In the genomic region with DNA sequence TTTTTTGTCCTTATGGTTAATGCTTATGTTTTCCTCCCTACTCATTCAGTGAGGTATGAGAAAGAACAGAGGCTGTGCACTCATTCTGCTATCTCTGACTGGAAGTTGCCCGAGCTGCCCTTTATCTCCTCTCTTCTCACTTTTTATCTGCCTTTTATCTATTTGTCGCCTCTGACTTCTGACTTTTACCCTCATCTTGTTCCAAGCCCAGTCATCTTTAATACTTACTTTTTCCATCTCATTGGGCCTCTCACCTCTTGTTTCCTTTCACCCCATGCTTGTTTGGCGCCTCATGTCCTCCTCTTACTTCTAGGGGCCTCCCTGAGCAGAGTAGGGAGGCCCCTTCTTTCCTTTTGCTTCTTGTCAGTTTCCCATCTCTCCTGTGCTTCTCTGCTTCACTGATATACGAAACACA, we compare ENCODE assay signal across 14 cellular contexts. TPM values are rescaled to one million over a fixed set of nuclear protein-coding genes. Genes with fewer than 3 reads are reported as not detected.
DNase-seq lines count a peak whose midpoint lies in the region; ATAC-seq and TF ChIP-seq lines count a peak whose summit lies in the region.
"Had no signal": no experiment of that assay in that cellular context is flagged by ENCODE, and none has a peak within 500 bp of the region (broad histone marks: within the 10 kb centered on the region; RNA-seq: fewer than 3 reads in every experiment).

No MANE protein-coding gene starts in this region.

- POLR2A ChIA-PET in WTC11 (lab: Charles Lee) = no interaction called here

- DNase-seq in activated naive CD4-positive, alpha-beta T cell treated with anti-CD3 and anti-CD28 coated beads for 36 hours = peak; percentile 77
- DNase-seq in activated naive CD4-positive, alpha-beta T cell treated with anti-CD3 and anti-CD28 coated beads, Interleukin-2, amount 10 ng/mL, durations not matched to agents 7 days and 5 days = no peak
- DNase-seq in WTC11 (ENCODE audit: low spot score) = no peak
- no peak for DNase-seq in left lobe of liver (ENCODE audit: low spot score)
- DNase-seq in Kasumi-1 (lab: John Stamatoyannopoulos, UW) = no peak
- DNase-seq: body of pancreas; GM23248; NCI-H2171; NK-92 treated with Interleukin-12 subunit alpha and Interleukin-12 subunit beta, amount 100 ng/mL, for 24 hours; SIG-M5; stimulated activated naive CD4-positive, alpha-beta T cell treated with Interleukin-2 at 50 U/mL for 16 hours had no signal

- no peaks in the 10 kb centered on the region for H3K9me3 Mint-ChIP-seq in activated naive CD4-positive, alpha-beta T cell treated with anti-CD3 and anti-CD28 coated beads for 36 hours
- H3K9me3 Mint-ChIP-seq in activated naive CD4-positive, alpha-beta T cell treated with anti-CD3 and anti-CD28 coated beads, Interleukin-2, amount 10 ng/mL, durations not matched to agents 7 days and 5 days = no peaks in the 10 kb centered on the region
- no peaks in the 10 kb centered on the region for H3K9me3 Mint-ChIP-seq in WTC11
- H3K9me3 Mint-ChIP-seq in stimulated activated naive CD8-positive, alpha-beta T cell treated with anti-CD3 and anti-CD28 coated beads, Interleukin-15, Interleukin-2, amounts not matched to agents 100 ng/mL and 50 ng/mL, for 24 hours = no peaks in the 10 kb centered on the region

- intact Hi-C loops in activated naive CD4-positive, alpha-beta T cell treated with anti-CD3 and anti-CD28 coated beads for 36 hours (cut with micrococcal nuclease) = loop anchor here (1.0 to 2.0 kb wide), 7 partner anchors 13 to 113 kb away; no protein-coding TSS in a partner anchor

- ATAC-seq in WTC11 = no peak
- ATAC-seq in left lobe of liver = peak; percentile 56
- ATAC-seq in GM19023 (IDR thresholded peaks at IDR 0.05; ENCODE audit: unreplicated experiment) = no peak
- ATAC-seq in HG02623 (IDR thresholded peaks at IDR 0.05; ENCODE audit: unreplicated experiment) = no peak
- ATAC-seq: body of pancreas had no signal

- no peak for TF ChIP-seq CTCF in WTC11 (IDR thresholded peaks at IDR 0.05)

- peaks cover 10% of the 10 kb centered on the region for H3K36me3 Mint-ChIP-seq in activated naive CD4-positive, alpha-beta T cell treated with anti-CD3 and anti-CD28 coated beads for 36 hours (ENCODE audit: low read depth)
- peaks cover 33% of the 10 kb centered on the region for H3K36me3 Mint-ChIP-seq in activated naive CD4-positive, alpha-beta T cell treated with anti-CD3 and anti-CD28 coated beads, Interleukin-2, amount 10 ng/mL, durations not matched to agents 7 days and 5 days
- peaks cover 3% of the 10 kb centered on the region; the same call in 1 of the 2 replicates for H3K36me3 Mint-ChIP-seq in WTC11
- H3K36me3 Mint-ChIP-seq in stimulated activated naive CD8-positive, alpha-beta T cell treated with anti-CD3 and anti-CD28 coated beads, Interleukin-15, Interleukin-2, amounts not matched to agents 100 ng/mL and 50 ng/mL, for 24 hours (ENCODE audit: low read depth) = peaks cover 45% of the 10 kb centered on the region

- H3K4me3 Mint-ChIP-seq in activated naive CD4-positive, alpha-beta T cell treated with anti-CD3 and anti-CD28 coated beads for 36 hours = peak overlapping the region; percentile 48
- H3K4me3 Mint-ChIP-seq in activated naive CD4-positive, alpha-beta T cell treated with anti-CD3 and anti-CD28 coated beads, Interleukin-2, amount 10 ng/mL, durations not matched to agents 7 days and 5 days = no peak overlapping the region
- no peak overlapping the region for H3K4me3 Mint-ChIP-seq in WTC11
- H3K4me3 Mint-ChIP-seq in stimulated activated naive CD8-positive, alpha-beta T cell treated with anti-CD3 and anti-CD28 coated beads, Interleukin-15, Interleukin-2, amounts not matched to agents 100 ng/mL and 50 ng/mL, for 24 hours = peak overlapping the region; percentile 64

- peak overlapping the region; percentile 90 for H3K27ac Mint-ChIP-seq in activated naive CD4-positive, alpha-beta T cell treated with anti-CD3 and anti-CD28 coated beads for 36 hours
- no peak overlapping the region for H3K27ac Mint-ChIP-seq in activated naive CD4-positive, alpha-beta T cell treated with anti-CD3 and anti-CD28 coated beads, Interleukin-2, amount 10 ng/mL, durations not matched to agents 7 days and 5 days
- peak overlapping the region; percentile 43; the same call in 1 of the 2 replicates for H3K27ac Mint-ChIP-seq in WTC11
- peak overlapping the region; percentile 97 for H3K27ac Mint-ChIP-seq in stimulated activated naive CD8-positive, alpha-beta T cell treated with anti-CD3 and anti-CD28 coated beads, Interleukin-15, Interleukin-2, amounts not matched to agents 100 ng/mL and 50 ng/mL, for 24 hours

- peaks cover 70% of the 10 kb centered on the region for H3K4me1 Mint-ChIP-seq in activated naive CD4-positive, alpha-beta T cell treated with anti-CD3 and anti-CD28 coated beads for 36 hours (ENCODE audit: low read depth)
- H3K4me1 Mint-ChIP-seq in activated naive CD4-positive, alpha-beta T cell treated with anti-CD3 and anti-CD28 coated beads, Interleukin-2, amount 10 ng/mL, durations not matched to agents 7 days and 5 days = peaks cover 19% of the 10 kb centered on the region
- peaks cover 18% of the 10 kb centered on the region for H3K4me1 Mint-ChIP-seq in WTC11
- H3K4me1 Mint-ChIP-seq in stimulated activated naive CD8-positive, alpha-beta T cell treated with anti-CD3 and anti-CD28 coated beads, Interleukin-15, Interleukin-2, amounts not matched to agents 100 ng/mL and 50 ng/mL, for 24 hours (ENCODE audit: low read depth) = peaks cover 80% of the 10 kb centered on the region

- CTCF ChIA-PET in activated naive CD4-positive, alpha-beta T cell treated with anti-CD3 and anti-CD28 coated beads for 36 hours (lab: Charles Lee) = interaction anchor here (0.6 to 1.5 kb wide), 6 partner anchors 16 to 47 kb away, joined by 3 to 4 read pairs (median 3); no protein-coding TSS in a partner anchor
- CTCF ChIA-PET in activated naive CD4-positive, alpha-beta T cell treated with anti-CD3 and anti-CD28 coated beads, Interleukin-2, amount 10 ng/mL, durations not matched to agents 7 days and 5 days (lab: Charles Lee) = interaction anchor here (1.3 kb wide), 1 partner anchor 8 kb away, joined by 3 read pairs; no protein-coding TSS in a partner anchor
- CTCF ChIA-PET in WTC11 (lab: Charles Lee) = no interaction called here

- H3K27me3 Mint-ChIP-seq in activated naive CD4-positive, alpha-beta T cell treated with anti-CD3 and anti-CD28 coated beads for 36 hours (ENCODE audit: low read depth) = no peaks in the 10 kb centered on the region
- H3K27me3 Mint-ChIP-seq in activated naive CD4-positive, alpha-beta T cell treated with anti-CD3 and anti-CD28 coated beads, Interleukin-2, amount 10 ng/mL, durations not matched to agents 7 days and 5 days = no peaks in the 10 kb centered on the region
- H3K27me3 Mint-ChIP-seq in WTC11 (ENCODE audit: low read depth) = no peaks in the 10 kb centered on the region
- no peaks in the 10 kb centered on the region for H3K27me3 Mint-ChIP-seq in stimulated activated naive CD8-positive, alpha-beta T cell treated with anti-CD3 and anti-CD28 coated beads, Interleukin-15, Interleukin-2, amounts not matched to agents 100 ng/mL and 50 ng/mL, for 24 hours

TF ChIP-seq in WTC11, 78 proteins besides CTCF, POLR2A, EP300 and RAD21 (continues in another document):
- TF ChIP-seq ZNF423 (CRISPR knock-in tag; IDR thresholded peaks at IDR 0.05) (no peak), TEAD1 (CRISPR knock-in tag; IDR thresholded peaks at IDR 0.05) (no peak), FOXP1 (CRISPR knock-in tag; IDR thresholded peaks at IDR 0.05; ENCODE audit: borderline replicate concordance) (no peak), ZNF416 (CRISPR knock-in tag; IDR thresholded peaks at IDR 0.05) (no peak), CBFB (CRISPR knock-in tag; IDR thresholded peaks at IDR 0.05; ENCODE audit: low read depth) (no peak), ESRRA (CRISPR knock-in tag; IDR thresholded peaks at IDR 0.05; ENCODE audit: borderline replicate concordance) (no peak)
- TF ChIP-seq, protein P1, sequence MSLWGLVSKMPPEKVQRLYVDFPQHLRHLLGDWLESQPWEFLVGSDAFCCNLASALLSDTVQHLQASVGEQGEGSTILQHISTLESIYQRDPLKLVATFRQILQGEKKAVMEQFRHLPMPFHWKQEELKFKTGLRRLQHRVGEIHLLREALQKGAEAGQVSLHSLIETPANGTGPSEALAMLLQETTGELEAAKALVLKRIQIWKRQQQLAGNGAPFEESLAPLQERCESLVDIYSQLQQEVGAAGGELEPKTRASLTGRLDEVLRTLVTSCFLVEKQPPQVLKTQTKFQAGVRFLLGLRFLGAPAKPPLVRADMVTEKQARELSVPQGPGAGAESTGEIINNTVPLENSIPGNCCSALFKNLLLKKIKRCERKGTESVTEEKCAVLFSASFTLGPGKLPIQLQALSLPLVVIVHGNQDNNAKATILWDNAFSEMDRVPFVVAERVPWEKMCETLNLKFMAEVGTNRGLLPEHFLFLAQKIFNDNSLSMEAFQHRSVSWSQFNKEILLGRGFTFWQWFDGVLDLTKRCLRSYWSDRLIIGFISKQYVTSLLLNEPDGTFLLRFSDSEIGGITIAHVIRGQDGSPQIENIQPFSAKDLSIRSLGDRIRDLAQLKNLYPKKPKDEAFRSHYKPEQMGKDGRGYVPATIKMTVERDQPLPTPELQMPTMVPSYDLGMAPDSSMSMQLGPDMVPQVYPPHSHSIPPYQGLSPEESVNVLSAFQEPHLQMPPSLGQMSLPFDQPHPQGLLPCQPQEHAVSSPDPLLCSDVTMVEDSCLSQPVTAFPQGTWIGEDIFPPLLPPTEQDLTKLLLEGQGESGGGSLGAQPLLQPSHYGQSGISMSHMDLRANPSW (CRISPR knock-in tag; conservative IDR thresholded peaks at IDR 0.05; ENCODE audit: low read depth) = no peak
- TF ChIP-seq, protein P2, sequence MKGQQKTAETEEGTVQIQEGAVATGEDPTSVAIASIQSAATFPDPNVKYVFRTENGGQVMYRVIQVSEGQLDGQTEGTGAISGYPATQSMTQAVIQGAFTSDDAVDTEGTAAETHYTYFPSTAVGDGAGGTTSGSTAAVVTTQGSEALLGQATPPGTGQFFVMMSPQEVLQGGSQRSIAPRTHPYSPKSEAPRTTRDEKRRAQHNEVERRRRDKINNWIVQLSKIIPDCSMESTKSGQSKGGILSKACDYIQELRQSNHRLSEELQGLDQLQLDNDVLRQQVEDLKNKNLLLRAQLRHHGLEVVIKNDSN (CRISPR knock-in tag; IDR thresholded peaks at IDR 0.05) = no peak

RNA-seq across cellular contexts. Expression of gene DIP2B, which starts 50.7 kb away (rescaled TPM):
- total RNA-seq in activated naive CD4-positive, alpha-beta T cell treated with anti-CD3 and anti-CD28 coated beads for 36 hours = 10 to 100 TPM; 27.8 to 28.2 TPM
- total RNA-seq in WTC11 (2021) (20.6 to 26.1 TPM (median 22.0 TPM) in 3 replicates), left lobe of liver (13.2 TPM)

Comparison
In these comparisons a context has a peak if more than half of its experiments do, and no peak if none do; other contexts are left out.
1. H3K4me3 Mint-ChIP-seq: peak in activated naive CD4-positive, alpha-beta T cell treated with anti-CD3 and anti-CD28 coated beads for 36 hours (single experiment) and stimulated activated naive CD8-positive, alpha-beta T cell treated with anti-CD3 and anti-CD28 coated beads, Interleukin-15, Interleukin-2, amounts not matched to agents 100 ng/mL and 50 ng/mL, for 24 hours (single experiment); none in activated naive CD4-positive, alpha-beta T cell treated with anti-CD3 and anti-CD28 coated beads, Interleukin-2, amount 10 ng/mL, durations not matched to agents 7 days and 5 days (single experiment) and WTC11 (single experiment).